1 cellular context compared by ENCODE assay signal in the genomic region with DNA sequence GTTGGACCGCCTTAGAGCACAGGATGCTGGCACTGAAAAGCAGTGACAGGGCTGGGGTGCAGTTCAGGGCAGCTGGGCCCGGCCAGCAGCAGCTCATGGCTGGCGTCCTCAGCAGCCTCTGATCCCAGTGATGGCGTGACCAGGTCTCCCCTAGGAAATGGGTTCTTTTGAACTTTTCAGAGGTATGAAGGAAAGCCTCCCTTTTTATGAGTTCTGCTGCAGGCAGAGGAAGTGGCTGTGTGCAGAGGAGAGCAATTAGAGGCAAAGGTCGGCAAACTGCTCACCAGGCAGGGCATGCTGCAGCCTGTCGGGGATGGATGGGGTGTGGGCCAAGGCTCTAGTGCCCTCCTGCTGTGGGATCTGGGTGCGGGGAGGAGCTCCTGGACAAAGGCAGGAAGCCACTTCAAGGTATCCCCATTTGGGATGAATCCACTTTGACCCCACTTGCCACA.
TF ChIP-seq lines count a peak whose summit lies in the region.

No MANE protein-coding gene starts in this region.

TF ChIP-seq in HepG2, 621 proteins besides CTCF, POLR2A, EP300 and RAD21 (continued from another document and continues in another):
- TF ChIP-seq ZNF777 (CRISPR knock-in tag; IDR thresholded peaks at IDR 0.05): 0 out of 2 replicates have a peak, but pooled peaks have one; percentile 32
- TF ChIP-seq MED1 (CRISPR knock-in tag; IDR thresholded peaks at IDR 0.05): peak; percentile 86
- TF ChIP-seq TCF7 (IDR thresholded peaks at IDR 0.05; ENCODE audit: low read depth): peak; percentile 46; the same call in 1 of the 2 replicates
- peak; percentile 64; the same call in 1 of the 2 replicates for TF ChIP-seq RXRA (CRISPR knock-in tag; IDR thresholded peaks at IDR 0.05)
- TF ChIP-seq, protein P1, sequence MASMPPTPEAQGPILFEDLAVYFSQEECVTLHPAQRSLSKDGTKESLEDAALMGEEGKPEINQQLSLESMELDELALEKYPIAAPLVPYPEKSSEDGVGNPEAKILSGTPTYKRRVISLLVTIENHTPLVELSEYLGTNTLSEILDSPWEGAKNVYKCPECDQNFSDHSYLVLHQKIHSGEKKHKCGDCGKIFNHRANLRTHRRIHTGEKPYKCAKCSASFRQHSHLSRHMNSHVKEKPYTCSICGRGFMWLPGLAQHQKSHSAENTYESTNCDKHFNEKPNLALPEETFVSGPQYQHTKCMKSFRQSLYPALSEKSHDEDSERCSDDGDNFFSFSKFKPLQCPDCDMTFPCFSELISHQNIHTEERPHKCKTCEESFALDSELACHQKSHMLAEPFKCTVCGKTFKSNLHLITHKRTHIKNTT (CRISPR knock-in tag; IDR thresholded peaks at IDR 0.05): no peak
- 0 out of 4 replicates have a peak, but pooled peaks of 1 of the 2 experiments have one; percentile 7 for TF ChIP-seq NR2F1 (CRISPR knock-in tag; IDR thresholded peaks at IDR 0.05)
- TF ChIP-seq ARID2 (CRISPR knock-in tag; IDR thresholded peaks at IDR 0.05; ENCODE audit: borderline replicate concordance): 0 out of 2 replicates have a peak, but pooled peaks have one; percentile 69
- TF ChIP-seq ZNF253 (CRISPR knock-in tag; IDR thresholded peaks at IDR 0.05; ENCODE audit: borderline replicate concordance): 0 out of 2 replicates have a peak, but pooled peaks have one; percentile 23
- 0 out of 2 replicates have a peak, but pooled peaks have one; percentile 12 for TF ChIP-seq IRF2 (CRISPR knock-in tag; IDR thresholded peaks at IDR 0.05)
- peak; percentile 28 for TF ChIP-seq FOSL2 (CRISPR knock-in tag; IDR thresholded peaks at IDR 0.05)
- TF ChIP-seq, protein P2, sequence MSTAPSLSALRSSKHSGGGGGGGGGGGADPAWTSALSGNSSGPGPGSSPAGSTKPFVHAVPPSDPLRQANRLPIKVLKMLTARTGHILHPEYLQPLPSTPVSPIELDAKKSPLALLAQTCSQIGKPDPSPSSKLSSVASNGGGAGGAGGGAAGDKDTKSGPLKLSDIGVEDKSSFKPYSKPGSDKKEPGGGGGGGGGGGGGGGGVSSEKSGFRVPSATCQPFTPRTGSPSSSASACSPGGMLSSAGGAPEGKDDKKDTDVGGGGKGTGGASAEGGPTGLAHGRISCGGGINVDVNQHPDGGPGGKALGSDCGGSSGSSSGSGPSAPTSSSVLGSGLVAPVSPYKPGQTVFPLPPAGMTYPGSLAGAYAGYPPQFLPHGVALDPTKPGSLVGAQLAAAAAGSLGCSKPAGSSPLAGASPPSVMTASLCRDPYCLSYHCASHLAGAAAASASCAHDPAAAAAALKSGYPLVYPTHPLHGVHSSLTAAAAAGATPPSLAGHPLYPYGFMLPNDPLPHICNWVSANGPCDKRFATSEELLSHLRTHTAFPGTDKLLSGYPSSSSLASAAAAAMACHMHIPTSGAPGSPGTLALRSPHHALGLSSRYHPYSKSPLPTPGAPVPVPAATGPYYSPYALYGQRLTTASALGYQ (CRISPR knock-in tag; IDR thresholded peaks at IDR 0.05): peak; percentile 33; the same call in 1 of the 2 replicates
- 0 out of 2 replicates have a peak, but pooled peaks have one; percentile 61 for TF ChIP-seq NRL (CRISPR knock-in tag; IDR thresholded peaks at IDR 0.05; ENCODE audit: borderline replicate concordance)
- TF ChIP-seq, protein P3, sequence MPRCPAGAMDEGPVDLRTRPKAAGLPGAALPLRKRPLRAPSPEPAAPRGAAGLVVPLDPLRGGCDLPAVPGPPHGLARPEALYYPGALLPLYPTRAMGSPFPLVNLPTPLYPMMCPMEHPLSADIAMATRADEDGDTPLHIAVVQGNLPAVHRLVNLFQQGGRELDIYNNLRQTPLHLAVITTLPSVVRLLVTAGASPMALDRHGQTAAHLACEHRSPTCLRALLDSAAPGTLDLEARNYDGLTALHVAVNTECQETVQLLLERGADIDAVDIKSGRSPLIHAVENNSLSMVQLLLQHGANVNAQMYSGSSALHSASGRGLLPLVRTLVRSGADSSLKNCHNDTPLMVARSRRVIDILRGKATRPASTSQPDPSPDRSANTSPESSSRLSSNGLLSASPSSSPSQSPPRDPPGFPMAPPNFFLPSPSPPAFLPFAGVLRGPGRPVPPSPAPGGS (CRISPR knock-in tag; IDR thresholded peaks at IDR 0.05): no peak
- TF ChIP-seq TEAD3 (CRISPR knock-in tag; optimal IDR thresholded peaks at IDR 0.05; ENCODE audit: borderline replicate concordance): peak; percentile 33
- peak; percentile 65; the same call in 1 of the 2 replicates for TF ChIP-seq HNF4G (IDR thresholded peaks at IDR 0.05; ENCODE audit: borderline replicate concordance, low read depth, low read length)
- peak; percentile 63; the same call in 1 of the 2 replicates for TF ChIP-seq HNF4G (CRISPR knock-in tag; IDR thresholded peaks at IDR 0.05; ENCODE audit: borderline replicate concordance, low read depth)
- TF ChIP-seq SMC3 (IDR thresholded peaks at IDR 0.05; ENCODE audit: low read length): 0 out of 2 replicates have a peak, but pooled peaks have one; percentile 11
- TF ChIP-seq, protein P4, sequence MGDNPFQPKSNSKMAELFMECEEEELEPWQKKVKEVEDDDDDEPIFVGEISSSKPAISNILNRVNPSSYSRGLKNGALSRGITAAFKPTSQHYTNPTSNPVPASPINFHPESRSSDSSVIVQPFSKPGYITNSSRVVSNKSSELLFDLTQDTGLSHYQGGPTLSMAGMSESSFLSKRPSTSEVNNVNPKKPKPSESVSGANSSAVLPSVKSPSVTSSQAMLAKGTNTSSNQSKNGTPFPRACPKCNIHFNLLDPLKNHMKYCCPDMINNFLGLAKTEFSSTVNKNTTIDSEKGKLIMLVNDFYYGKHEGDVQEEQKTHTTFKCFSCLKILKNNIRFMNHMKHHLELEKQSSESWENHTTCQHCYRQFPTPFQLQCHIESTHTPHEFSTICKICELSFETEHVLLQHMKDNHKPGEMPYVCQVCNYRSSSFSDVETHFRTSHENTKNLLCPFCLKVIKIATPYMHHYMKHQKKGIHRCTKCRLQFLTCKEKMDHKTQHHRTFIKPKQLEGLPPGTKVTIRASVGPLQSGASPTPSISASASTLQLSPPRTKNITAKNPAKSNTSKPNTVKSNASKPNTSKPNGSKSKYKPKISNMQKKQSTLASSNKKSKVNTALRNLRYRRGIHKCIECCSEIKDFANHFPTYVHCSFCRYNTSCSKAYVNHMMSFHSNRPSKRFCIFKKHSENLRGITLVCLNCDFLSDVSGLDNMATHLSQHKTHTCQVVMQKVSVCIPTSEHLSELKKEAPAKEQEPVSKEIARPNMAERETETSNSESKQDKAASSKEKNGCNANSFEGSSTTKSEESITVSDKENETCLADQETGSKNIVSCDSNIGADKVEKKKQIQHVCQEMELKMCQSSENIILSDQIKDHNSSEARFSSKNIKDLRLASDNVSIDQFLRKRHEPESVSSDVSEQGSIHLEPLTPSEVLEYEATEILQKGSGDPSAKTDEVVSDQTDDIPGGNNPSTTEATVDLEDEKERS (CRISPR knock-in tag; IDR thresholded peaks at IDR 0.05): peak; percentile 52; the same call in 1 of the 2 replicates
- TF ChIP-seq ZKSCAN1 (IDR thresholded peaks at IDR 0.05; ENCODE audit: low read length): no peak
- TF ChIP-seq, protein P5, sequence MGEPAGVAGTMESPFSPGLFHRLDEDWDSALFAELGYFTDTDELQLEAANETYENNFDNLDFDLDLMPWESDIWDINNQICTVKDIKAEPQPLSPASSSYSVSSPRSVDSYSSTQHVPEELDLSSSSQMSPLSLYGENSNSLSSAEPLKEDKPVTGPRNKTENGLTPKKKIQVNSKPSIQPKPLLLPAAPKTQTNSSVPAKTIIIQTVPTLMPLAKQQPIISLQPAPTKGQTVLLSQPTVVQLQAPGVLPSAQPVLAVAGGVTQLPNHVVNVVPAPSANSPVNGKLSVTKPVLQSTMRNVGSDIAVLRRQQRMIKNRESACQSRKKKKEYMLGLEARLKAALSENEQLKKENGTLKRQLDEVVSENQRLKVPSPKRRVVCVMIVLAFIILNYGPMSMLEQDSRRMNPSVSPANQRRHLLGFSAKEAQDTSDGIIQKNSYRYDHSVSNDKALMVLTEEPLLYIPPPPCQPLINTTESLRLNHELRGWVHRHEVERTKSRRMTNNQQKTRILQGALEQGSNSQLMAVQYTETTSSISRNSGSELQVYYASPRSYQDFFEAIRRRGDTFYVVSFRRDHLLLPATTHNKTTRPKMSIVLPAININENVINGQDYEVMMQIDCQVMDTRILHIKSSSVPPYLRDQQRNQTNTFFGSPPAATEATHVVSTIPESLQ (CRISPR knock-in tag; conservative IDR thresholded peaks at IDR 0.05): no peak
- TF ChIP-seq, protein P6, sequence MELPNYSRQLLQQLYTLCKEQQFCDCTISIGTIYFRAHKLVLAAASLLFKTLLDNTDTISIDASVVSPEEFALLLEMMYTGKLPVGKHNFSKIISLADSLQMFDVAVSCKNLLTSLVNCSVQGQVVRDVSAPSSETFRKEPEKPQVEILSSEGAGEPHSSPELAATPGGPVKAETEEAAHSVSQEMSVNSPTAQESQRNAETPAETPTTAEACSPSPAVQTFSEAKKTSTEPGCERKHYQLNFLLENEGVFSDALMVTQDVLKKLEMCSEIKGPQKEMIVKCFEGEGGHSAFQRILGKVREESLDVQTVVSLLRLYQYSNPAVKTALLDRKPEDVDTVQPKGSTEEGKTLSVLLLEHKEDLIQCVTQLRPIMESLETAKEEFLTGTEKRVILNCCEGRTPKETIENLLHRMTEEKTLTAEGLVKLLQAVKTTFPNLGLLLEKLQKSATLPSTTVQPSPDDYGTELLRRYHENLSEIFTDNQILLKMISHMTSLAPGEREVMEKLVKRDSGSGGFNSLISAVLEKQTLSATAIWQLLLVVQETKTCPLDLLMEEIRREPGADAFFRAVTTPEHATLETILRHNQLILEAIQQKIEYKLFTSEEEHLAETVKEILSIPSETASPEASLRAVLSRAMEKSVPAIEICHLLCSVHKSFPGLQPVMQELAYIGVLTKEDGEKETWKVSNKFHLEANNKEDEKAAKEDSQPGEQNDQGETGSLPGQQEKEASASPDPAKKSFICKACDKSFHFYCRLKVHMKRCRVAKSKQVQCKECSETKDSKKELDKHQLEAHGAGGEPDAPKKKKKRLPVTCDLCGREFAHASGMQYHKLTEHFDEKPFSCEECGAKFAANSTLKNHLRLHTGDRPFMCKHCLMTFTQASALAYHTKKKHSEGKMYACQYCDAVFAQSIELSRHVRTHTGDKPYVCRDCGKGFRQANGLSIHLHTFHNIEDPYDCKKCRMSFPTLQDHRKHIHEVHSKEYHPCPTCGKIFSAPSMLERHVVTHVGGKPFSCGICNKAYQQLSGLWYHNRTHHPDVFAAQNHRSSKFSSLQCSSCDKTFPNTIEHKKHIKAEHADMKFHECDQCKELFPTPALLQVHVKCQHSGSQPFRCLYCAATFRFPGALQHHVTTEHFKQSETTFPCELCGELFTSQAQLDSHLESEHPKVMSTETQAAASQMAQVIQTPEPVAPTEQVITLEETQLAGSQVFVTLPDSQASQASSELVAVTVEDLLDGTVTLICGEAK (IDR thresholded peaks at IDR 0.05): no peak
- TF ChIP-seq, protein P6 (CRISPR knock-in tag; IDR thresholded peaks at IDR 0.05): peak; percentile 23; the same call in 1 of the 2 replicates
- no peak for TF ChIP-seq SALL2 (CRISPR knock-in tag; IDR thresholded peaks at IDR 0.05)
- TF ChIP-seq SOX13 (IDR thresholded peaks at IDR 0.05): no peak
- peak in 1 of 2 experiments; percentile 13; a peak in 1 of 4 replicates for TF ChIP-seq SOX13 (CRISPR knock-in tag; conservative IDR thresholded peaks at IDR 0.05 in 1 of 2, IDR thresholded peaks at IDR 0.05 in 1 of 2)
- TF ChIP-seq, protein P7, sequence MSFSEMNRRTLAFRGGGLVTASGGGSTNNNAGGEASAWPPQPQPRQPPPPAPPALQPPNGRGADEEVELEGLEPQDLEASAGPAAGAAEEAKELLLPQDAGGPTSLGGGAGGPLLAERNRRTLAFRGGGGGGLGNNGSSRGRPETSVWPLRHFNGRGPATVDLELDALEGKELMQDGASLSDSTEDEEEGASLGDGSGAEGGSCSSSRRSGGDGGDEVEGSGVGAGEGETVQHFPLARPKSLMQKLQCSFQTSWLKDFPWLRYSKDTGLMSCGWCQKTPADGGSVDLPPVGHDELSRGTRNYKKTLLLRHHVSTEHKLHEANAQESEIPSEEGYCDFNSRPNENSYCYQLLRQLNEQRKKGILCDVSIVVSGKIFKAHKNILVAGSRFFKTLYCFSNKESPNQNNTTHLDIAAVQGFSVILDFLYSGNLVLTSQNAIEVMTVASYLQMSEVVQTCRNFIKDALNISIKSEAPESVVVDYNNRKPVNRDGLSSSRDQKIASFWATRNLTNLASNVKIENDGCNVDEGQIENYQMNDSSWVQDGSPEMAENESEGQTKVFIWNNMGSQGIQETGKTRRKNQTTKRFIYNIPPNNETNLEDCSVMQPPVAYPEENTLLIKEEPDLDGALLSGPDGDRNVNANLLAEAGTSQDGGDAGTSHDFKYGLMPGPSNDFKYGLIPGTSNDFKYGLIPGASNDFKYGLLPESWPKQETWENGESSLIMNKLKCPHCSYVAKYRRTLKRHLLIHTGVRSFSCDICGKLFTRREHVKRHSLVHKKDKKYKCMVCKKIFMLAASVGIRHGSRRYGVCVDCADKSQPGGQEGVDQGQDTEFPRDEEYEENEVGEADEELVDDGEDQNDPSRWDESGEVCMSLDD (CRISPR knock-in tag; IDR thresholded peaks at IDR 0.05; ENCODE audit: borderline replicate concordance): 0 out of 2 replicates have a peak, but pooled peaks have one; percentile 23
- TF ChIP-seq MIER3 (CRISPR knock-in tag; IDR thresholded peaks at IDR 0.05; ENCODE audit: borderline replicate concordance): peak; percentile 23; the same call in 1 of the 2 replicates
- TF ChIP-seq RBAK (CRISPR knock-in tag; IDR thresholded peaks at IDR 0.05): 0 out of 2 replicates have a peak, but pooled peaks have one; percentile 35
- peak; percentile 50 for TF ChIP-seq ELF3 (CRISPR knock-in tag; IDR thresholded peaks at IDR 0.05)
